Comparison of ENCODE assay signal across 1 cellular context in the genomic region with DNA sequence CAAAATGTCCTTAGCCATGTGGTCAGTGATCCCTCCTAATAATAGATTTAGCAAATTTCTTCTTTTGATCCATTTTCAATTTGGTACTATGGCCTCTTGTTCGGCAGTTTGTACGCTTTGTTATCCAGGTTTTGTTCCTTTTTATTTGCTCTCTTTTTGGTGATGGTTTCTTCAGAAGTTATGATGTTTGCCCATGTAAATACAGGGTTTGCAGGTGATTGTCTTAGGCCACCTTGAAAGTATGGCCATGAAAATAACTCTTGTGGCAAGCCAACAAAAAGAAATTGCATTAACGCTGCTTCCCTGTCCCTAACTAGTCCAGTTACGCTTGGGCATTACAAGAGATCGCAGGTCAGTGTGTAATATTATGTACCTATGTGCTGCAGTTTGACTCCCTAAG.
TF ChIP-seq lines count a peak whose summit lies in the region.

No MANE protein-coding gene starts in this region.

TF ChIP-seq in GM12878, 131 proteins besides CTCF, POLR2A, EP300 and RAD21:
- TF ChIP-seq, protein P1, sequence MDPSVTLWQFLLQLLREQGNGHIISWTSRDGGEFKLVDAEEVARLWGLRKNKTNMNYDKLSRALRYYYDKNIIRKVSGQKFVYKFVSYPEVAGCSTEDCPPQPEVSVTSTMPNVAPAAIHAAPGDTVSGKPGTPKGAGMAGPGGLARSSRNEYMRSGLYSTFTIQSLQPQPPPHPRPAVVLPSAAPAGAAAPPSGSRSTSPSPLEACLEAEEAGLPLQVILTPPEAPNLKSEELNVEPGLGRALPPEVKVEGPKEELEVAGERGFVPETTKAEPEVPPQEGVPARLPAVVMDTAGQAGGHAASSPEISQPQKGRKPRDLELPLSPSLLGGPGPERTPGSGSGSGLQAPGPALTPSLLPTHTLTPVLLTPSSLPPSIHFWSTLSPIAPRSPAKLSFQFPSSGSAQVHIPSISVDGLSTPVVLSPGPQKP (IDR thresholded peaks at IDR 0.05; ENCODE audit: low read depth, low read length) = no peak
- TF ChIP-seq RB1 (IDR thresholded peaks at IDR 0.05; ENCODE audit: borderline replicate concordance) (no peak), SREBF2 (IDR thresholded peaks at IDR 0.05; ENCODE audit: low read length) (no peak), NR2F1 (conservative IDR thresholded peaks at IDR 0.05) (no peak)
- TF ChIP-seq, protein P2, sequence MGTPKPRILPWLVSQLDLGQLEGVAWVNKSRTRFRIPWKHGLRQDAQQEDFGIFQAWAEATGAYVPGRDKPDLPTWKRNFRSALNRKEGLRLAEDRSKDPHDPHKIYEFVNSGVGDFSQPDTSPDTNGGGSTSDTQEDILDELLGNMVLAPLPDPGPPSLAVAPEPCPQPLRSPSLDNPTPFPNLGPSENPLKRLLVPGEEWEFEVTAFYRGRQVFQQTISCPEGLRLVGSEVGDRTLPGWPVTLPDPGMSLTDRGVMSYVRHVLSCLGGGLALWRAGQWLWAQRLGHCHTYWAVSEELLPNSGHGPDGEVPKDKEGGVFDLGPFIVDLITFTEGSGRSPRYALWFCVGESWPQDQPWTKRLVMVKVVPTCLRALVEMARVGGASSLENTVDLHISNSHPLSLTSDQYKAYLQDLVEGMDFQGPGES (IDR thresholded peaks at IDR 0.05) = no peak
- TF ChIP-seq, protein P3, sequence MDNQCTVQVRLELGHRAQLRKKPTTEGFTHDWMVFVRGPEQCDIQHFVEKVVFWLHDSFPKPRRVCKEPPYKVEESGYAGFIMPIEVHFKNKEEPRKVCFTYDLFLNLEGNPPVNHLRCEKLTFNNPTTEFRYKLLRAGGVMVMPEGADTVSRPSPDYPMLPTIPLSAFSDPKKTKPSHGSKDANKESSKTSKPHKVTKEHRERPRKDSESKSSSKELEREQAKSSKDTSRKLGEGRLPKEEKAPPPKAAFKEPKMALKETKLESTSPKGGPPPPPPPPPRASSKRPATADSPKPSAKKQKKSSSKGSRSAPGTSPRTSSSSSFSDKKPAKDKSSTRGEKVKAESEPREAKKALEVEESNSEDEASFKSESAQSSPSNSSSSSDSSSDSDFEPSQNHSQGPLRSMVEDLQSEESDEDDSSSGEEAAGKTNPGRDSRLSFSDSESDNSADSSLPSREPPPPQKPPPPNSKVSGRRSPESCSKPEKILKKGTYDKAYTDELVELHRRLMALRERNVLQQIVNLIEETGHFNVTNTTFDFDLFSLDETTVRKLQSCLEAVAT (IDR thresholded peaks at IDR 0.05) = no peak
